1 cellular context compared by ENCODE assay signal in genomic region chr16:68040506-68041288, GRCh38.
A peak's percentile ranks its signal among the peaks of the same experiment; 100 is the strongest.
TF ChIP-seq lines count a peak whose summit lies in the region.

No MANE protein-coding gene starts in this region.

TF ChIP-seq in HepG2, 621 proteins besides CTCF, POLR2A, EP300 and RAD21 (continued from another document and continues in another):
- TF ChIP-seq ZNF142 (CRISPR knock-in tag; IDR thresholded peaks at IDR 0.05) = no peak
- TF ChIP-seq ZNF556 (CRISPR knock-in tag; IDR thresholded peaks at IDR 0.05; ENCODE audit: borderline replicate concordance) = no peak
- 0 out of 2 replicates have a peak, but pooled peaks have one; percentile 21 for TF ChIP-seq ZNF12 (CRISPR knock-in tag; IDR thresholded peaks at IDR 0.05)
- TF ChIP-seq XRCC5 (optimal IDR thresholded peaks at IDR 0.05; ENCODE audit: low read length) = peak; percentile 70
- TF ChIP-seq GATAD1 (CRISPR knock-in tag; IDR thresholded peaks at IDR 0.05) = peak; percentile 49; the same call in 1 of the 2 replicates
- no peak for TF ChIP-seq FOSL1 (CRISPR knock-in tag; IDR thresholded peaks at IDR 0.05; ENCODE audit: borderline replicate concordance)
- TF ChIP-seq ZNF589 (CRISPR knock-in tag; conservative IDR thresholded peaks at IDR 0.05) = no peak
- no peak for TF ChIP-seq ZNF256 (CRISPR knock-in tag; conservative IDR thresholded peaks at IDR 0.05)
- TF ChIP-seq ELF1 (CRISPR knock-in tag; IDR thresholded peaks at IDR 0.05) = no peak
- TF ChIP-seq SALL2 (CRISPR knock-in tag; IDR thresholded peaks at IDR 0.05) = 0 out of 2 replicates have a peak, but pooled peaks have one; percentile 44
- TF ChIP-seq NCOA2 (CRISPR knock-in tag; IDR thresholded peaks at IDR 0.05) = peak; percentile 11; the same call in 1 of the 2 replicates
- peak; percentile 66; the same call in 1 of the 2 replicates for TF ChIP-seq ZBTB33 (CRISPR knock-in tag; IDR thresholded peaks at IDR 0.05)
- no peak for TF ChIP-seq CAMTA2 (CRISPR knock-in tag; IDR thresholded peaks at IDR 0.05; ENCODE audit: borderline replicate concordance)
- TF ChIP-seq HNF1B (CRISPR knock-in tag; IDR thresholded peaks at IDR 0.05) = peak; percentile 85
- no peak for TF ChIP-seq SUZ12 (IDR thresholded peaks at IDR 0.05; ENCODE audit: low read depth, low read length)
- TF ChIP-seq ZNF687 (CRISPR knock-in tag; IDR thresholded peaks at IDR 0.05) = peak; percentile 75
- TF ChIP-seq HIC2 (CRISPR knock-in tag; IDR thresholded peaks at IDR 0.05; ENCODE audit: low read depth) = peak; percentile 41; the same call in 1 of the 2 replicates
- TF ChIP-seq ZNF724P (CRISPR knock-in tag; IDR thresholded peaks at IDR 0.05; ENCODE audit: borderline replicate concordance) = no peak
- peak; percentile 79 for TF ChIP-seq REPIN1 (CRISPR knock-in tag; IDR thresholded peaks at IDR 0.05; ENCODE audit: borderline replicate concordance, low read depth)
- no peak for TF ChIP-seq RBFOX2 (IDR thresholded peaks at IDR 0.05; ENCODE audit: low read depth, low read length)
- TF ChIP-seq ZBTB2 (CRISPR knock-in tag; IDR thresholded peaks at IDR 0.05; ENCODE audit: low read depth) = no peak
- peak; percentile 81 for TF ChIP-seq ZNF501 (CRISPR knock-in tag; IDR thresholded peaks at IDR 0.05)
- no peak for TF ChIP-seq ZNF382 (CRISPR knock-in tag; IDR thresholded peaks at IDR 0.05; ENCODE audit: borderline replicate concordance)
- TF ChIP-seq THAP9 (CRISPR knock-in tag; IDR thresholded peaks at IDR 0.05; ENCODE audit: borderline replicate concordance) = peak; percentile 40; the same call in 1 of the 2 replicates
- no peak for TF ChIP-seq MTA3 (CRISPR knock-in tag; IDR thresholded peaks at IDR 0.05)
- no peak for TF ChIP-seq ZNF441 (CRISPR knock-in tag; IDR thresholded peaks at IDR 0.05; ENCODE audit: borderline replicate concordance)
- no peak for TF ChIP-seq ZBTB1 (CRISPR knock-in tag; IDR thresholded peaks at IDR 0.05; ENCODE audit: borderline replicate concordance)
- TF ChIP-seq KDM3A (CRISPR knock-in tag; IDR thresholded peaks at IDR 0.05; ENCODE audit: low read depth) = 0 out of 2 replicates have a peak, but pooled peaks have one; percentile 60
- TF ChIP-seq ZNF296 (CRISPR knock-in tag; conservative IDR thresholded peaks at IDR 0.05) = no peak
- TF ChIP-seq AGO1 (IDR thresholded peaks at IDR 0.05; ENCODE audit: low read depth, low read length, poor library complexity, severe bottlenecking) = no peak
- no peak for TF ChIP-seq HDAC6 (IDR thresholded peaks at IDR 0.05; ENCODE audit: low read depth, low read length)
- TF ChIP-seq NRL (CRISPR knock-in tag; IDR thresholded peaks at IDR 0.05; ENCODE audit: borderline replicate concordance) = no peak
- no peak for TF ChIP-seq NFYC (CRISPR knock-in tag; IDR thresholded peaks at IDR 0.05)
- no peak for TF ChIP-seq HIVEP1 (CRISPR knock-in tag; IDR thresholded peaks at IDR 0.05)
- no peak for TF ChIP-seq ZNF549 (CRISPR knock-in tag; IDR thresholded peaks at IDR 0.05)
- no peak for TF ChIP-seq DNMT1 (CRISPR knock-in tag; IDR thresholded peaks at IDR 0.05)
- TF ChIP-seq FOXP1 (IDR thresholded peaks at IDR 0.05) = no peak
- no peak for TF ChIP-seq FOXP1 (CRISPR knock-in tag; IDR thresholded peaks at IDR 0.05)
- TF ChIP-seq PHF5A (CRISPR knock-in tag; IDR thresholded peaks at IDR 0.05; ENCODE audit: low read depth, unreplicated experiment) = peak; percentile 69
